1 cellular context compared by ENCODE assay signal in the genomic region with DNA sequence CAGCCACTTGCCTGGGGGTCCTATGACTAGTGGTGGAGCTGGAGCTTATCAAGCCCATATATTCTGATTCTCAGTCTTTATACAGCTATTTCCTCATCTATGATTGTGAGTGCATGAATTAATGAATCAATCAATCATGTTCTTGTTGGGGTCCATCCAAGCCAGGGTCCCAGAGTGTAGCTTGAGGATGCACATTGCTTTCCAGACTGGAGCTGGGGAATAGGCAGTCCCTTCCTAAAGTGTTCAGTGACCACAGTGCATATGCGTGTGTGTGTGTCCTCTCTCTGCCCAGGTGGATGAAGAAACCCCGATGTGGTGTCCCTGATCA.
TF ChIP-seq lines count a peak whose summit lies in the region.

No MANE protein-coding gene starts in this region.

TF ChIP-seq in A549, 52 proteins besides CTCF, POLR2A, EP300 and RAD21:
- no peak for TF ChIP-seq JUNB (IDR thresholded peaks at IDR 0.05)
- no peak for TF ChIP-seq CHD2 (IDR thresholded peaks at IDR 0.05; ENCODE audit: low read length, partially characterized antibody)
- TF ChIP-seq, protein P1, sequence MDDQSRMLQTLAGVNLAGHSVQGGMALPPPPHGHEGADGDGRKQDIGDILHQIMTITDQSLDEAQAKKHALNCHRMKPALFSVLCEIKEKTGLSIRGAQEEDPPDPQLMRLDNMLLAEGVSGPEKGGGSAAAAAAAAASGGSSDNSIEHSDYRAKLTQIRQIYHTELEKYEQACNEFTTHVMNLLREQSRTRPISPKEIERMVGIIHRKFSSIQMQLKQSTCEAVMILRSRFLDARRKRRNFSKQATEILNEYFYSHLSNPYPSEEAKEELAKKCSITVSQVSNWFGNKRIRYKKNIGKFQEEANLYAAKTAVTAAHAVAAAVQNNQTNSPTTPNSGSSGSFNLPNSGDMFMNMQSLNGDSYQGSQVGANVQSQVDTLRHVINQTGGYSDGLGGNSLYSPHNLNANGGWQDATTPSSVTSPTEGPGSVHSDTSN (IDR thresholded peaks at IDR 0.05) = no peak
- TF ChIP-seq CHD4 (IDR thresholded peaks at IDR 0.05; ENCODE audit: borderline replicate concordance) = no peak
- TF ChIP-seq, protein P2, sequence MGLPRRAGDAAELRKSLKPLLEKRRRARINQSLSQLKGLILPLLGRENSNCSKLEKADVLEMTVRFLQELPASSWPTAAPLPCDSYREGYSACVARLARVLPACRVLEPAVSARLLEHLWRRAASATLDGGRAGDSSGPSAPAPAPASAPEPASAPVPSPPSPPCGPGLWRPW (IDR thresholded peaks at IDR 0.05) = no peak
- no peak for TF ChIP-seq CBX2 (IDR thresholded peaks at IDR 0.05; ENCODE audit: borderline replicate concordance, low read depth)
- TF ChIP-seq HDAC2 (IDR thresholded peaks at IDR 0.05) = no peak
- no peak for TF ChIP-seq FOXS1 (CRISPR knock-in tag; IDR thresholded peaks at IDR 0.05)
- TF ChIP-seq CEBPB (IDR thresholded peaks at IDR 0.05) = no peak
- TF ChIP-seq, protein P3, sequence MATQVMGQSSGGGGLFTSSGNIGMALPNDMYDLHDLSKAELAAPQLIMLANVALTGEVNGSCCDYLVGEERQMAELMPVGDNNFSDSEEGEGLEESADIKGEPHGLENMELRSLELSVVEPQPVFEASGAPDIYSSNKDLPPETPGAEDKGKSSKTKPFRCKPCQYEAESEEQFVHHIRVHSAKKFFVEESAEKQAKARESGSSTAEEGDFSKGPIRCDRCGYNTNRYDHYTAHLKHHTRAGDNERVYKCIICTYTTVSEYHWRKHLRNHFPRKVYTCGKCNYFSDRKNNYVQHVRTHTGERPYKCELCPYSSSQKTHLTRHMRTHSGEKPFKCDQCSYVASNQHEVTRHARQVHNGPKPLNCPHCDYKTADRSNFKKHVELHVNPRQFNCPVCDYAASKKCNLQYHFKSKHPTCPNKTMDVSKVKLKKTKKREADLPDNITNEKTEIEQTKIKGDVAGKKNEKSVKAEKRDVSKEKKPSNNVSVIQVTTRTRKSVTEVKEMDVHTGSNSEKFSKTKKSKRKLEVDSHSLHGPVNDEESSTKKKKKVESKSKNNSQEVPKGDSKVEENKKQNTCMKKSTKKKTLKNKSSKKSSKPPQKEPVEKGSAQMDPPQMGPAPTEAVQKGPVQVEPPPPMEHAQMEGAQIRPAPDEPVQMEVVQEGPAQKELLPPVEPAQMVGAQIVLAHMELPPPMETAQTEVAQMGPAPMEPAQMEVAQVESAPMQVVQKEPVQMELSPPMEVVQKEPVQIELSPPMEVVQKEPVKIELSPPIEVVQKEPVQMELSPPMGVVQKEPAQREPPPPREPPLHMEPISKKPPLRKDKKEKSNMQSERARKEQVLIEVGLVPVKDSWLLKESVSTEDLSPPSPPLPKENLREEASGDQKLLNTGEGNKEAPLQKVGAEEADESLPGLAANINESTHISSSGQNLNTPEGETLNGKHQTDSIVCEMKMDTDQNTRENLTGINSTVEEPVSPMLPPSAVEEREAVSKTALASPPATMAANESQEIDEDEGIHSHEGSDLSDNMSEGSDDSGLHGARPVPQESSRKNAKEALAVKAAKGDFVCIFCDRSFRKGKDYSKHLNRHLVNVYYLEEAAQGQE (IDR thresholded peaks at IDR 0.05) = no peak
- TF ChIP-seq, protein P4, sequence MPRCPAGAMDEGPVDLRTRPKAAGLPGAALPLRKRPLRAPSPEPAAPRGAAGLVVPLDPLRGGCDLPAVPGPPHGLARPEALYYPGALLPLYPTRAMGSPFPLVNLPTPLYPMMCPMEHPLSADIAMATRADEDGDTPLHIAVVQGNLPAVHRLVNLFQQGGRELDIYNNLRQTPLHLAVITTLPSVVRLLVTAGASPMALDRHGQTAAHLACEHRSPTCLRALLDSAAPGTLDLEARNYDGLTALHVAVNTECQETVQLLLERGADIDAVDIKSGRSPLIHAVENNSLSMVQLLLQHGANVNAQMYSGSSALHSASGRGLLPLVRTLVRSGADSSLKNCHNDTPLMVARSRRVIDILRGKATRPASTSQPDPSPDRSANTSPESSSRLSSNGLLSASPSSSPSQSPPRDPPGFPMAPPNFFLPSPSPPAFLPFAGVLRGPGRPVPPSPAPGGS (IDR thresholded peaks at IDR 0.05) = no peak
- TF ChIP-seq EHMT2 (IDR thresholded peaks at IDR 0.05; ENCODE audit: low read depth) = no peak
- TF ChIP-seq, protein P5, sequence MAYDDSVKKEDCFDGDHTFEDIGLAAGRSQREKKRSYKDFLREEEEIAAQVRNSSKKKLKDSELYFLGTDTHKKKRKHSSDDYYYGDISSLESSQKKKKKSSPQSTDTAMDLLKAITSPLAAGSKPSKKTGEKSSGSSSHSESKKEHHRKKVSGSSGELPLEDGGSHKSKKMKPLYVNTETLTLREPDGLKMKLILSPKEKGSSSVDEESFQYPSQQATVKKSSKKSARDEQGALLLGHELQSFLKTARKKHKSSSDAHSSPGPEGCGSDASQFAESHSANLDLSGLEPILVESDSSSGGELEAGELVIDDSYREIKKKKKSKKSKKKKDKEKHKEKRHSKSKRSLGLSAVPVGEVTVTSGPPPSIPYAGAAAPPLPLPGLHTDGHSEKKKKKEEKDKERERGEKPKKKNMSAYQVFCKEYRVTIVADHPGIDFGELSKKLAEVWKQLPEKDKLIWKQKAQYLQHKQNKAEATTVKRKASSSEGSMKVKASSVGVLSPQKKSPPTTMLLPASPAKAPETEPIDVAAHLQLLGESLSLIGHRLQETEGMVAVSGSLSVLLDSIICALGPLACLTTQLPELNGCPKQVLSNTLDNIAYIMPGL (CRISPR knock-in tag; IDR thresholded peaks at IDR 0.05; ENCODE audit: borderline replicate concordance) = no peak
- no peak for TF ChIP-seq ESRRA (IDR thresholded peaks at IDR 0.05; ENCODE audit: borderline replicate concordance, low read length)
